ENCODE assay signal across 19 cellular contexts in genomic region chr4:105225500-105225899, GRCh38.
"Had no signal": no experiment of that assay in that cellular context is flagged by ENCODE, and none has a peak within 500 bp of the region (broad histone marks: within the 10 kb centered on the region; RNA-seq: fewer than 3 reads in every experiment).

No MANE protein-coding gene starts in this region.

- H3K9me3 Mint-ChIP-seq: dendritic cell treated with granulocyte-macrophage colony-stimulating factor and Interleukin-4, amounts not matched to agents 40 ng/mL and 50 ng/mL, for 4 days; T-cell had no signal

- H3K27me3 ChIP-seq: right lobe of liver, transverse colon had no signal

- H3K36me3 ChIP-seq: lower lobe of right lung, right lobe of liver, transverse colon had no signal

- DNase-seq: activated CD4-positive, alpha-beta T cell treated with anti-CD3 and anti-CD28 coated beads, Interleukin-2, amount 50 U/mL, for 4 hours; activated naive CD4-positive, alpha-beta T cell; activated naive CD8-positive, alpha-beta T cell treated with anti-CD3 and anti-CD28 coated beads, Interleukin-2, amount 10 ng/mL, durations not matched to agents 7 days and 5 days; activated T-cell treated with anti-CD3 and anti-CD28 coated beads for 4 hours; anterior cingulate cortex; effector memory CD4-positive, alpha-beta T cell; foreskin melanocyte; head of caudate nucleus; left cardiac atrium; lower lobe of right lung; naive B cell; occipital lobe; right lobe of liver; stimulated activated naive CD8-positive, alpha-beta T cell treated with anti-CD3 and anti-CD28 coated beads, Interleukin-15, Interleukin-2, amounts not matched to agents 100 U/mL and 50 U/mL, for 24 hours; T-cell; T1000; transverse colon had no signal

- H3K27me3 Mint-ChIP-seq: activated naive CD8-positive, alpha-beta T cell treated with anti-CD3 and anti-CD28 coated beads, Interleukin-2, amount 10 ng/mL, durations not matched to agents 7 days and 5 days; dendritic cell treated with granulocyte-macrophage colony-stimulating factor and Interleukin-4, amounts not matched to agents 40 ng/mL and 50 ng/mL, for 4 days; naive B cell; T-cell had no signal

- H3K36me3 Mint-ChIP-seq: naive B cell had no signal

- ATAC-seq: activated CD4-positive, CD25-positive, alpha-beta regulatory T cell treated with anti-CD3 and anti-CD28 coated beads, Interleukin-2, amount 50 U/mL, for 24 hours; lower lobe of right lung; right lobe of liver; stimulated activated naive CD8-positive, alpha-beta T cell treated with anti-CD3 and anti-CD28 coated beads, Interleukin-15, Interleukin-2, amounts not matched to agents 100 U/mL and 50 U/mL, for 24 hours had no signal

- H3K27ac Mint-ChIP-seq: activated naive CD8-positive, alpha-beta T cell treated with anti-CD3 and anti-CD28 coated beads, Interleukin-2, amount 10 ng/mL, durations not matched to agents 7 days and 5 days; T-cell had no signal

- H3K4me3 Mint-ChIP-seq: activated naive CD8-positive, alpha-beta T cell treated with anti-CD3 and anti-CD28 coated beads, Interleukin-2, amount 10 ng/mL, durations not matched to agents 7 days and 5 days; dendritic cell treated with granulocyte-macrophage colony-stimulating factor and Interleukin-4, amounts not matched to agents 40 ng/mL and 50 ng/mL, for 4 days; naive B cell; T-cell had no signal

- H3K4me1 ChIP-seq: lower lobe of right lung, right lobe of liver had no signal

- H3K9me3 ChIP-seq: lower lobe of right lung, right lobe of liver, transverse colon had no signal

- H3K4me3 ChIP-seq: lower lobe of right lung, right lobe of liver, transverse colon had no signal

- H3K27ac ChIP-seq: lower lobe of right lung, right lobe of liver, transverse colon had no signal
